Comparison of ENCODE assay signal across 8 cellular contexts in genomic region chr7:92588561-92588960, GRCh38. TPM values are rescaled to one million over a fixed set of nuclear protein-coding genes. Genes with fewer than 3 reads are reported as not detected.
A peak's percentile ranks its signal among the peaks of the same experiment; 100 is the strongest.
DNase-seq lines count a peak whose midpoint lies in the region; ATAC-seq and TF ChIP-seq lines count a peak whose summit lies in the region.

No MANE protein-coding gene starts in this region.

- H3K4me1 ChIP-seq in OCI-LY1 (ENCODE audit: insufficient read depth, low read length, severe bottlenecking), result peaks cover 40% of the 10 kb centered on the region
- H3K4me1 ChIP-seq in aorta (ENCODE audit: control insufficient read depth in 1 of 2, insufficient read depth in 2 of 2, low read length in 2 of 2), result peaks cover 0 to 8% of the 10 kb centered on the region in 2 donors

- intact Hi-C loops in aorta (cut with DNase I), result loop anchor here in 1 of 2 donors (2.0 kb wide), 1 partner anchor 60 kb away; the partner anchor contains the start of genes PEX1 and RBM48

- H4K20me1 ChIP-seq in OCI-LY1 (ENCODE audit: insufficient read depth, low read length), result no peaks in the 10 kb centered on the region; the same call in 1 of the 2 replicates

- no peak for TF ChIP-seq CTCF in OCI-LY1 (IDR thresholded peaks at IDR 0.05; ENCODE audit: low read length)
- no peak for TF ChIP-seq CTCF in chondrocyte (IDR thresholded peaks at IDR 0.05)
- TF ChIP-seq CTCF in osteocyte (IDR thresholded peaks at IDR 0.05), result no peak

- H3K9me2 ChIP-seq in OCI-LY1 (ENCODE audit: low read depth, low read length), result no peaks in the 10 kb centered on the region

- peaks cover 37% of the 10 kb centered on the region for H3K36me3 ChIP-seq in OCI-LY1 (ENCODE audit: insufficient read depth, low read length)
- no peaks in the 10 kb centered on the region for H3K36me3 ChIP-seq in aorta (ENCODE audit: control insufficient read depth in 1 of 2, insufficient read depth in 2 of 2, low read length in 1 of 2)

- peak overlapping the region; percentile 84 for H3K9ac ChIP-seq in OCI-LY1 (ENCODE audit: low read length)

- WGBS in aorta, 2 donors, result 75 to 77% methylated on average over 9 of the region's 9 CpGs

- peak overlapping the region; percentile 94 for H3K4me3 Mint-ChIP-seq in chondrocyte (ENCODE audit: unreplicated experiment)
- peak overlapping the region; percentile 98 for H3K4me3 Mint-ChIP-seq in osteocyte (ENCODE audit: unreplicated experiment)

- H3K79me2 ChIP-seq in OCI-LY1 (ENCODE audit: insufficient read depth, low read length), result peaks cover 62% of the 10 kb centered on the region

- no peak overlapping the region for H3K27ac ChIP-seq in OCI-LY1 (ENCODE audit: low read depth, low read length, poor library complexity, severe bottlenecking)
- no peak overlapping the region for H3K27ac ChIP-seq in aorta (ENCODE audit: low read depth in 1 of 2, low read length in 2 of 2)

- H2AFZ ChIP-seq in OCI-LY1 (ENCODE audit: low read length), result no peak overlapping the region

- H3K27ac Mint-ChIP-seq in chondrocyte (ENCODE audit: unreplicated experiment) (peak overlapping the region; percentile 75), osteocyte (ENCODE audit: unreplicated experiment) (peak overlapping the region; percentile 75)

- no peaks in the 10 kb centered on the region for H3K9me3 Mint-ChIP-seq in chondrocyte (ENCODE audit: low read depth)
- H3K9me3 Mint-ChIP-seq in osteocyte (ENCODE audit: unreplicated experiment), result no peaks in the 10 kb centered on the region

- no peaks in the 10 kb centered on the region for H3K27me3 ChIP-seq in OCI-LY1 (ENCODE audit: insufficient read depth, low read length)
- no peaks in the 10 kb centered on the region for H3K27me3 ChIP-seq in aorta (ENCODE audit: control insufficient read depth in 1 of 2, insufficient read depth in 2 of 2, low read length in 1 of 2)

- H3K27me3 Mint-ChIP-seq in chondrocyte (ENCODE audit: low read depth), result no peaks in the 10 kb centered on the region
- peaks cover 4% of the 10 kb centered on the region for H3K27me3 Mint-ChIP-seq in osteocyte (ENCODE audit: unreplicated experiment)

- H3K36me3 Mint-ChIP-seq in chondrocyte (ENCODE audit: low read depth), result no peaks in the 10 kb centered on the region
- H3K36me3 Mint-ChIP-seq in osteocyte (ENCODE audit: unreplicated experiment), result no peaks in the 10 kb centered on the region

- H3K4me3 ChIP-seq in GM08714 (ENCODE audit: low read length) (peak overlapping the region; percentile 97), OCI-LY1 (ENCODE audit: low read depth, low read length, poor library complexity, severe bottlenecking) (peak overlapping the region; percentile 86), aorta (ENCODE audit: low read length in 2 of 2) (no peak overlapping the region)

- H3K4me1 Mint-ChIP-seq in chondrocyte (ENCODE audit: low read depth) (peaks cover 46% of the 10 kb centered on the region), osteocyte (ENCODE audit: unreplicated experiment) (peaks cover 38% of the 10 kb centered on the region)

- no peaks in the 10 kb centered on the region for H3K9me3 ChIP-seq in OCI-LY1 (ENCODE audit: low read length)
- no peaks in the 10 kb centered on the region for H3K9me3 ChIP-seq in aorta (ENCODE audit: control insufficient read depth, low read length)

- H3K4me2 ChIP-seq in OCI-LY1 (ENCODE audit: low read length), result peak overlapping the region; percentile 98

- no peak for DNase-seq in chondrocyte (ENCODE audit: low spot score)
- DNase-seq in osteocyte (ENCODE audit: extremely low spot score, unreplicated experiment), result no peak
- no peak for DNase-seq in aorta

- ATAC-seq in aorta (ENCODE audit: low FRiP score) (no peak), HG03039 (IDR thresholded peaks at IDR 0.05; ENCODE audit: unreplicated experiment) (no peak), HG03354 (IDR thresholded peaks at IDR 0.05; ENCODE audit: poor library complexity, severe bottlenecking, unreplicated experiment) (no peak), GM18511 (IDR thresholded peaks at IDR 0.05; ENCODE audit: unreplicated experiment) (no peak)

- H3F3A ChIP-seq in OCI-LY1 (ENCODE audit: insufficient read depth, low read length), result no peaks in the 10 kb centered on the region

RNA-seq across cellular contexts. Expression of gene FAM133B, which starts 1.6 kb away (rescaled TPM):
- 12.6 to 15.4 TPM (median 14.4 TPM) in 3 replicates for total RNA-seq in chondrocyte
- total RNA-seq in osteocyte, result 22.3 TPM in 2 replicates
- 10 to 100 TPM; 26.9 to 27.4 TPM for total RNA-seq in aorta
- 10 to 100 TPM; 12.3 to 19.9 TPM for polyA plus RNA-seq in aorta

RNA-seq across cellular contexts. Expression of gene RBM48, which starts 60.0 kb away (rescaled TPM):
- total RNA-seq in chondrocyte (8.2 to 12.5 TPM (median 9.9 TPM) in 3 replicates), osteocyte (14.0 and 15.5 TPM in 2 replicates), aorta (10 to 100 TPM in 1 of 2 donors, 1 to 10 TPM in 1; 9.8 to 12.9 TPM)
- 10 to 100 TPM; 10.6 to 10.8 TPM for polyA plus RNA-seq in aorta

Comparison
In these comparisons a context has a peak if more than half of its experiments do, and no peak if none do; other contexts are left out.
1. H3K4me3 ChIP-seq: peak in GM08714 (single experiment) and OCI-LY1 (single experiment); none in aorta (0 of 2).